ENCODE assay signal across 17 cellular contexts in genomic region chr22:32482708-32483107, GRCh38. TPM values are rescaled to one million over a fixed set of nuclear protein-coding genes. Genes with fewer than 3 reads are reported as not detected.
A peak's percentile ranks its signal among the peaks of the same experiment; 100 is the strongest.
DNase-seq lines count a peak whose midpoint lies in the region; ATAC-seq, FAIRE-seq and TF ChIP-seq lines count a peak whose summit lies in the region.
"Had no signal": no experiment of that assay in that cellular context is flagged by ENCODE, and none has a peak within 500 bp of the region (broad histone marks: within the 10 kb centered on the region; RNA-seq: fewer than 3 reads in every experiment).

No MANE protein-coding gene starts in this region.

- ATAC-seq in GM12878: peak; percentile 83
- peak; percentile 99 for ATAC-seq in stimulated activated effector memory CD8-positive, alpha-beta T cell treated with anti-CD3 and anti-CD28 coated beads, Interleukin-12 subunit alpha, Interleukin-12 subunit beta, amount 100 ng/mL, for 72 hours
- ATAC-seq in upper lobe of left lung (ENCODE audit: low FRiP score in 2 of 2): no peak

- H3K27ac Mint-ChIP-seq in stimulated activated effector memory CD8-positive, alpha-beta T cell treated with anti-CD3 and anti-CD28 coated beads, Interleukin-12 subunit alpha, Interleukin-12 subunit beta, amount 100 ng/mL, for 72 hours: no peak overlapping the region
- H3K27ac Mint-ChIP-seq: type B pancreatic cell had no signal

- H3K36me3 ChIP-seq in Loucy (ENCODE audit: insufficient read depth, low read length) (peaks cover 52% of the 10 kb centered on the region), GM12878 (ENCODE audit: control insufficient read depth in 2 of 2, insufficient read depth in 2 of 2, low read length in 1 of 2) (peaks cover 5 to 35% of the 10 kb centered on the region in 2 experiments; a peak in 3 of 4 replicates), upper lobe of left lung (peaks cover 4 to 55% (median 20%) of the 10 kb centered on the region in 4 donors)

- H3K9ac ChIP-seq in Loucy (ENCODE audit: low read depth, low read length, poor library complexity, severe bottlenecking): peak overlapping the region; percentile 12
- no peak overlapping the region for H3K9ac ChIP-seq in GM12878 (ENCODE audit: control insufficient read depth, insufficient read depth, low read length)

- H3K79me2 ChIP-seq in Loucy (ENCODE audit: insufficient read depth, low read length): peaks cover 75% of the 10 kb centered on the region
- H3K79me2 ChIP-seq in GM12878 (ENCODE audit: control insufficient read depth, insufficient read depth, low read length): peaks cover 55% of the 10 kb centered on the region

- SMC1A ChIA-PET in GM12878 (lab: Charles Lee; ENCODE audit: uncharacterized antibody, unreplicated experiment): interaction anchor here (0.9 kb wide), 1 partner anchor 8 kb away, joined by 3 read pairs; no protein-coding TSS in a partner anchor

- H3K4me3 ChIP-seq in Loucy (ENCODE audit: low read length, poor library complexity, severe bottlenecking): peak overlapping the region; percentile 17
- no peak overlapping the region for H3K4me3 ChIP-seq in GM12878
- no peak overlapping the region for H3K4me3 ChIP-seq in upper lobe of left lung
- H3K4me3 ChIP-seq: psoas muscle had no signal

- no TSS peak for BruUV-seq in GM12878 (replicated peaks; lab: Mats Ljungman, UMichigan)

- peak in 1 of 2 experiments; percentile 79; a peak in 1 of 4 replicates for TF ChIP-seq EP300 in GM12878 (IDR thresholded peaks at IDR 0.05; ENCODE audit: borderline replicate concordance in 1 of 2, control insufficient read depth in 1 of 2, low read depth in 2 of 2, low read length in 2 of 2)
- no peak for TF ChIP-seq EP300 in upper lobe of left lung (IDR thresholded peaks at IDR 0.05)

- 0% methylated on average over 1 of the region's 1 CpG for WGBS in GM12878 (ENCODE audit: insufficient coverage, insufficient replicate concordance, low lambda C conversion rate, missing lambda C conversion rate)
- 46 to 47% methylated on average over 1 of the region's 1 CpG for whole genome bisulfite sequencing in upper lobe of left lung, 2 donors

- TF ChIP-seq RAD21 in GM12878 (IDR thresholded peaks at IDR 0.05; ENCODE audit: insufficient read depth, low read depth, low read length): no peak

- H3K36me3 Mint-ChIP-seq in stimulated activated effector memory CD8-positive, alpha-beta T cell treated with anti-CD3 and anti-CD28 coated beads, Interleukin-12 subunit alpha, Interleukin-12 subunit beta, amount 100 ng/mL, for 72 hours: peaks cover 28% of the 10 kb centered on the region

- no peak for TF ChIP-seq CTCF in Loucy (conservative IDR thresholded peaks at IDR 0.05; ENCODE audit: low read length)
- TF ChIP-seq CTCF in GM12878 (IDR thresholded peaks at IDR 0.05 in 2 of 3, conservative IDR thresholded peaks at IDR 0.05 in 1 of 3; ENCODE audit: control insufficient read depth in 2 of 3, extremely low read depth in 1 of 3, insufficient read depth in 1 of 3, low read depth in 3 of 3, low read length in 3 of 3): no peak
- no peak for TF ChIP-seq CTCF in upper lobe of left lung (IDR thresholded peaks at IDR 0.05)

- peak; percentile 66 for DNase-seq in activated effector memory CD4-positive, alpha-beta T cell treated with anti-CD3 and anti-CD28 coated beads, Interleukin-2, amount 50 U/mL, for 16 hours
- no peak for DNase-seq in activated effector memory CD4-positive, alpha-beta T cell treated with Interleukin-2 at 50 U/mL for 16 hours
- DNase-seq in GM12878 (ENCODE audit: low read depth, low spot score) (peak; percentile 39), upper lobe of left lung (no peak), Kasumi-1 (lab: John Stamatoyannopoulos, UW) (no peak)
- DNase-seq in stimulated activated effector memory CD8-positive, alpha-beta T cell treated with anti-CD3 and anti-CD28 coated beads, Interleukin-12 subunit alpha, Interleukin-12 subunit beta, amount 100 ng/mL, for 72 hours (ENCODE audit: low spot score in 2 of 2): no peak
- DNase-seq in effector CD8-positive, alpha-beta T cell (lab: John Stamatoyannopoulos, UW): no peak
- DNase-seq: activated CD8-positive, alpha-beta memory T cell treated with anti-CD3 and anti-CD28 coated beads, Interleukin-2, amount 50 U/mL, for 48 hours; caudate nucleus; DMS53; NCI-H1436; NK-92 treated with Interleukin-12 subunit alpha and Interleukin-12 subunit beta, amount 100 ng/mL, for 24 hours; psoas muscle had no signal

- intact Hi-C loops in GM12878 (cut with micrococcal nuclease; ENCODE audit: unreplicated experiment): no loop called here

- no peaks in the 10 kb centered on the region for H3K9me3 ChIP-seq in Loucy (ENCODE audit: insufficient read depth, low read depth, low read length)
- no peaks in the 10 kb centered on the region for H3K9me3 ChIP-seq in GM12878 (replicated peaks; ENCODE audit: control insufficient read depth, insufficient read depth, low read length)
- no peaks in the 10 kb centered on the region for H3K9me3 ChIP-seq in upper lobe of left lung
- H3K9me3 ChIP-seq: psoas muscle had no signal

- in situ Hi-C loops in GM12878 (cut with MboI): no loop called here

- H3K9me3 Mint-ChIP-seq in stimulated activated effector memory CD8-positive, alpha-beta T cell treated with anti-CD3 and anti-CD28 coated beads, Interleukin-12 subunit alpha, Interleukin-12 subunit beta, amount 100 ng/mL, for 72 hours: no peaks in the 10 kb centered on the region
- H3K9me3 Mint-ChIP-seq: type B pancreatic cell had no signal

- POLR2A ChIA-PET in GM12878 (lab: Charles Lee): no interaction called here

- H3K4me1 Mint-ChIP-seq in stimulated activated effector memory CD8-positive, alpha-beta T cell treated with anti-CD3 and anti-CD28 coated beads, Interleukin-12 subunit alpha, Interleukin-12 subunit beta, amount 100 ng/mL, for 72 hours: peaks cover 14% of the 10 kb centered on the region

- TF ChIP-seq POLR2A in GM12878 (IDR thresholded peaks at IDR 0.05; ENCODE audit: low read depth, low read length) (no peak), upper lobe of left lung (IDR thresholded peaks at IDR 0.05) (no peak)

- H3K4me2 ChIP-seq in Loucy (ENCODE audit: low read depth, low read length, poor library complexity, severe bottlenecking): peak overlapping the region; percentile 67
- peak overlapping the region; percentile 56 for H3K4me2 ChIP-seq in GM12878 (ENCODE audit: control insufficient read depth, insufficient read depth)

- FAIRE-seq in GM12878 (lab: Jason Lieb, UNC): no peak
- FAIRE-seq: HTR-8/SVneo had no signal

- H3K4me3 Mint-ChIP-seq in stimulated activated effector memory CD8-positive, alpha-beta T cell treated with anti-CD3 and anti-CD28 coated beads, Interleukin-12 subunit alpha, Interleukin-12 subunit beta, amount 100 ng/mL, for 72 hours: no peak overlapping the region
- H3K4me3 Mint-ChIP-seq: type B pancreatic cell had no signal

- H4K20me1 ChIP-seq in Loucy (ENCODE audit: insufficient read depth, low read length, poor library complexity, severe bottlenecking) (peaks cover 54% of the 10 kb centered on the region), GM12878 (ENCODE audit: control insufficient read depth, insufficient read depth) (no peaks in the 10 kb centered on the region; the same call in 1 of the 2 replicates)

- no peaks in the 10 kb centered on the region for H3F3A ChIP-seq in Loucy (ENCODE audit: low read depth)

- H3K4me1 ChIP-seq in Loucy (ENCODE audit: insufficient read depth, low read length, poor library complexity, severe bottlenecking) (peaks cover 37% of the 10 kb centered on the region), GM12878 (ENCODE audit: control insufficient read depth, insufficient read depth, low read length) (peaks cover 28% of the 10 kb centered on the region), upper lobe of left lung (peaks cover 16 to 43% (median 23%) of the 10 kb centered on the region in 4 donors)

- H3K27ac ChIP-seq in GM12878 (ENCODE audit: control insufficient read depth, insufficient read depth) (no peak overlapping the region), upper lobe of left lung (no peak overlapping the region)
- H3K27ac ChIP-seq: psoas muscle had no signal

- no peak overlapping the region for H2AFZ ChIP-seq in Loucy (ENCODE audit: low read length)
- no peak overlapping the region for H2AFZ ChIP-seq in GM12878 (ENCODE audit: control insufficient read depth, low read depth, low read length)

- H3K27me3 ChIP-seq in Loucy (ENCODE audit: insufficient read depth, low read length, poor library complexity, severe bottlenecking) (no peaks in the 10 kb centered on the region), GM12878 (replicated peaks in 1 of 2; ENCODE audit: control insufficient read depth in 2 of 2, insufficient read depth in 2 of 2, low read length in 1 of 2) (no peaks in the 10 kb centered on the region), upper lobe of left lung (no peaks in the 10 kb centered on the region)

- RAD21 ChIA-PET in GM12878 (lab: Charles Lee; ENCODE audit: unreplicated experiment): interaction anchor here (1.3 kb wide), 1 partner anchor 73 kb away, joined by 3 read pairs; no protein-coding TSS in a partner anchor

- CTCF ChIA-PET in GM12878 (lab: Yijun Ruan, JAX): interaction anchor here (1.0 to 2.5 kb wide), 2 partner anchors 9 to 84 kb away, joined by 3 to 10 read pairs; no protein-coding TSS in a partner anchor

- H3K9me2 ChIP-seq in Loucy (replicated peaks; ENCODE audit: low read depth, low read length): no peaks in the 10 kb centered on the region

RNA-seq across cellular contexts. Expression of gene FBXO7, which starts 8.1 kb away (rescaled TPM):
- 136 and 143 TPM in 2 replicates for total RNA-seq in GM12878 (2013; cell fraction: nucleolus; rRNA removed)
- 108 and 129 TPM in 2 replicates for total RNA-seq in GM12878 (2014; rRNA removed)
- 105 and 112 TPM in 2 replicates for total RNA-seq in GM12878 (2014; rRNA removed; fragmentation: Illumina TruSeq; extraction: Trizol)
- total RNA-seq in GM12878 (2021): 86.3 and 90.5 TPM in 2 replicates
- polyA plus RNA-seq in GM12878 (2011; ENCODE audit: low read depth): 74.2 TPM
- polyA plus RNA-seq in GM12878 (2011; rRNA removed): 184 and 192 TPM in 2 replicates
- 158 and 179 TPM in 2 replicates for polyA plus RNA-seq in GM12878 (2011; cell fraction: cytosol; rRNA removed)
- 88.7 and 99.4 TPM in 2 replicates for polyA plus RNA-seq in GM12878 (2011; cell fraction: nucleus; rRNA removed)
- polyA plus RNA-seq in GM12878 (2012): 86.8 and 88.2 TPM in 2 replicates
- 144 and 172 TPM in 2 replicates for polyA plus RNA-seq in GM12878 (2014; fragmentation: Illumina TruSeq; extraction: Trizol)
- polyA plus RNA-seq in GM12878 (2014; fragmentation: Nextera tagmentation; extraction: Ambion mirVana): 10 to 100 TPM; 37.3 to 48.4 TPM
- polyA plus RNA-seq in GM12878 (2014; rRNA removed): 97.2 and 105 TPM in 2 replicates
- 100 to 1,000 TPM; 120 to 129 TPM for polyA plus RNA-seq in GM12878 (2016; fragmentation: Nextera tagmentation; extraction: Ambion mirVana)
- 169 and 210 TPM in 2 replicates for polyA minus RNA-seq in GM12878 (2011; rRNA and poly(A)+ RNA removed)
- 39.2 and 52.5 TPM in 2 replicates for polyA minus RNA-seq in GM12878 (2011; cell fraction: cytosol; rRNA and poly(A)+ RNA removed)
- 38.6 and 51.7 TPM in 2 replicates for polyA minus RNA-seq in GM12878 (2011; cell fraction: nucleus; rRNA and poly(A)+ RNA removed)
- 100 to 1,000 TPM in 2 of 6 donors, 10 to 100 TPM in 4; 69.9 to 115 (median 85.4) TPM for total RNA-seq in upper lobe of left lung

RNA-seq across cellular contexts. Expression of gene BPIFC, which starts 18.5 kb away (rescaled TPM):
- total RNA-seq in GM12878 (2013; cell fraction: nucleolus; rRNA removed): not detected in 2 replicates
- total RNA-seq in GM12878 (2014; rRNA removed) (0.11 TPM in 1 of 2 replicates, not detected in the other), GM12878 (2014; rRNA removed; fragmentation: Illumina TruSeq; extraction: Trizol) (not detected in 2 replicates), GM12878 (2021) (not detected in 2 replicates), upper lobe of left lung (not detected)
- not detected for polyA plus RNA-seq in GM12878 (2011; ENCODE audit: low read depth)
- polyA plus RNA-seq in GM12878 (2011; rRNA removed) (0.04 TPM in 1 of 2 replicates, not detected in the other), GM12878 (2014; fragmentation: Illumina TruSeq; extraction: Trizol) (not detected in 2 replicates), GM12878 (2014; fragmentation: Nextera tagmentation; extraction: Ambion mirVana) (under 1 TPM in 1 of 2 experiments, not detected in 1; 0.35 TPM), GM12878 (2014; rRNA removed) (not detected in 2 replicates), GM12878 (2016; fragmentation: Nextera tagmentation; extraction: Ambion mirVana) (not detected)
- not detected in 2 replicates for polyA plus RNA-seq in GM12878 (2011; cell fraction: cytosol; rRNA removed)
- not detected in 2 replicates for polyA plus RNA-seq in GM12878 (2011; cell fraction: nucleus; rRNA removed)
- polyA plus RNA-seq in GM12878 (2012): not detected in 2 replicates
- not detected in 2 replicates for polyA minus RNA-seq in GM12878 (2011; rRNA and poly(A)+ RNA removed)
- polyA minus RNA-seq in GM12878 (2011; cell fraction: cytosol; rRNA and poly(A)+ RNA removed): not detected in 2 replicates
- polyA minus RNA-seq in GM12878 (2011; cell fraction: nucleus; rRNA and poly(A)+ RNA removed): not detected in 2 replicates
- total RNA-seq: mononuclear cell, psoas muscle had no signal

Comparison
In these comparisons a context has a peak if more than half of its experiments do, and no peak if none do; other contexts are left out.
1. DNase-seq: peak in activated effector memory CD4-positive, alpha-beta T cell treated with anti-CD3 and anti-CD28 coated beads, Interleukin-2, amount 50 U/mL, for 16 hours (single experiment) and GM12878 (single experiment); none in activated effector memory CD4-positive, alpha-beta T cell treated with Interleukin-2 at 50 U/mL for 16 hours (single experiment), stimulated activated effector memory CD8-positive, alpha-beta T cell treated with anti-CD3 and anti-CD28 coated beads, Interleukin-12 subunit alpha, Interleukin-12 subunit beta, amount 100 ng/mL, for 72 hours (0 of 2), upper lobe of left lung (0 of 2), effector CD8-positive, alpha-beta T cell (single experiment) and Kasumi-1 (0 of 2).
2. ATAC-seq: peak in GM12878 (single experiment) and stimulated activated effector memory CD8-positive, alpha-beta T cell treated with anti-CD3 and anti-CD28 coated beads, Interleukin-12 subunit alpha, Interleukin-12 subunit beta, amount 100 ng/mL, for 72 hours (single experiment); none in upper lobe of left lung (0 of 2).